21 cellular contexts compared by ENCODE assay signal in the genomic region with DNA sequence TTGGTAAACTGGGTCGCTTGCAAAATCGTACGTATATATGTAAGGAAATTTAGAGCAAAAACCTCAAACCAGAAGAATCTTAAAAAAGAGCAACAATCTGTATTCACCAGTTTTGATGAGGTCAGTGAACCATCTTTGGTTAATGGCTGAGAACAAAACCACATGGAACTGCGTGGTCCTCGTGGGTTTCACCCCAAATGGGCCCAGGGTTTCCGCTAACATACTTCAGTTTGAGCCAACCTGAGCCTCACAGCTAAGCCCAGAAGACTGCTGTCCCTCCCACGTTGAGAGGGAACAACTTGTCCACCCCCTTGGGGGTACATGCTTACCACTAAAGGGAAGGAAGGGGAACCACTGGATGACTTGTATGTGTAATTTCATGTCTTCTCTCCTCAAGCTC.
DNase-seq lines count a peak whose midpoint lies in the region; TF ChIP-seq lines count a peak whose summit lies in the region.
"Had no signal": no experiment of that assay in that cellular context is flagged by ENCODE, and none has a peak within 500 bp of the region (broad histone marks: within the 10 kb centered on the region; RNA-seq: fewer than 3 reads in every experiment).

No MANE protein-coding gene starts in this region.

- no peaks in the 10 kb centered on the region for H3K36me3 ChIP-seq in BLaER1 treated with 17β-estradiol and CSF1 and Interleukin-3, amounts not matched to agents 10 nM and 100 nM
- no peaks in the 10 kb centered on the region for H3K36me3 ChIP-seq in neural cell (ENCODE audit: insufficient read depth, low read length)
- H3K36me3 ChIP-seq: BE2C had no signal

- H3K27ac ChIP-seq in BLaER1 treated with 17β-estradiol and CSF1 and Interleukin-3, amounts not matched to agents 10 nM and 100 nM: no peak overlapping the region
- peak overlapping the region; percentile 86 for H3K27ac ChIP-seq in neural cell (ENCODE audit: low read length)

- DNase-seq in NCI-H526 treated with DMSO at 0.1 percent for 48 hours (lab: John Stamatoyannopoulos, UW) (no peak), NCI-H2081 treated with DMSO at 0.1 percent for 48 hours (lab: John Stamatoyannopoulos, UW) (no peak), NCI-H226 (no peak)
- DNase-seq: 8988T; ACHN; BE2C; C1 segment of cervical spinal cord; CD4-positive, alpha-beta memory T cell; CD4-positive, CD25-positive, alpha-beta regulatory T cell; CD8-positive, alpha-beta memory T cell; COR-L47; DMS 273 treated with DMSO at 0.1 percent for 48 hours; DMS153; DMS53; DMS79; DND-41; EL; GDM1 had no signal

- peaks cover 0 to 28% (median 21%) of the 10 kb centered on the region in 10 experiments; a peak in 18 of 20 replicates for H3K4me1 ChIP-seq in BLaER1 treated with 17β-estradiol and CSF1 and Interleukin-3, amounts not matched to agents 10 nM and 100 nM
- H3K4me1 ChIP-seq: BE2C had no signal

- no peak overlapping the region for H3K4me3 ChIP-seq in BLaER1 treated with 17β-estradiol and CSF1 and Interleukin-3, amounts not matched to agents 10 nM and 100 nM
- H3K4me3 ChIP-seq in neural cell (ENCODE audit: low read length): no peak overlapping the region
- H3K4me3 ChIP-seq: GM12878 had no signal

- H3K4me2 ChIP-seq in BLaER1 treated with 17β-estradiol and CSF1 and Interleukin-3, amounts not matched to agents 10 nM and 100 nM: peak overlapping the region; percentile 15 to 79 (median 56); a peak in 20 of 22 replicates
- no peak overlapping the region for H3K4me2 ChIP-seq in neural cell (ENCODE audit: low read length)

- no peak for TF ChIP-seq RAD21 in neural cell (conservative IDR thresholded peaks at IDR 0.05)

- H3K9ac ChIP-seq in BLaER1 treated with 17β-estradiol and CSF1 and Interleukin-3, amounts not matched to agents 10 nM and 100 nM: no peak overlapping the region
- H3K9ac ChIP-seq in neural cell (ENCODE audit: low read length): no peak overlapping the region

- no peak for TF ChIP-seq CTCF in neural cell (IDR thresholded peaks at IDR 0.05; ENCODE audit: poor library complexity, severe bottlenecking)

- no peaks in the 10 kb centered on the region for H4K20me1 ChIP-seq in BLaER1 treated with 17β-estradiol and CSF1 and Interleukin-3, amounts not matched to agents 10 nM and 100 nM
- H4K20me1 ChIP-seq in neural cell (ENCODE audit: insufficient read depth): no peaks in the 10 kb centered on the region

- no peaks in the 10 kb centered on the region for H3K9me2 ChIP-seq in neural cell (ENCODE audit: insufficient read depth, low read length)

- H3K79me2 ChIP-seq in neural cell (replicated peaks; ENCODE audit: insufficient read depth, low read length): no peaks in the 10 kb centered on the region

- no peaks in the 10 kb centered on the region for H3K9me3 ChIP-seq in BLaER1 treated with 17β-estradiol and CSF1 and Interleukin-3, amounts not matched to agents 10 nM and 100 nM (replicated peaks in 1 of 11)
- H3K9me3 ChIP-seq in neural cell (ENCODE audit: low read length): no peaks in the 10 kb centered on the region
- H3K9me3 ChIP-seq: BE2C had no signal

- no peak for TF ChIP-seq EP300 in neural cell (conservative IDR thresholded peaks at IDR 0.05; ENCODE audit: poor library complexity, severe bottlenecking)

- H3F3A ChIP-seq in neural cell (ENCODE audit: insufficient read depth, low read length, poor library complexity, severe bottlenecking): peaks cover 2% of the 10 kb centered on the region

- H3K27me3 ChIP-seq in BLaER1 treated with 17β-estradiol and CSF1 and Interleukin-3, amounts not matched to agents 10 nM and 100 nM: peaks cover 0 to 12% (median 0%) of the 10 kb centered on the region in 11 experiments; a peak in 2 of 22 replicates
- no peaks in the 10 kb centered on the region for H3K27me3 ChIP-seq in neural cell (ENCODE audit: insufficient read depth, low read depth, low read length)
- H3K27me3 ChIP-seq: BE2C had no signal

- H2AFZ ChIP-seq in neural cell (ENCODE audit: low read depth, low read length): no peak overlapping the region

TF ChIP-seq in neural cell, 6 proteins besides CTCF, POLR2A, EP300 and RAD21:
- TF ChIP-seq TAF1 (IDR thresholded peaks at IDR 0.05; ENCODE audit: low read depth): no peak
- TF ChIP-seq POLR2AphosphoS5 (IDR thresholded peaks at IDR 0.05): no peak
- TF ChIP-seq SMC3 (conservative IDR thresholded peaks at IDR 0.05; ENCODE audit: poor library complexity): no peak
- TF ChIP-seq MXI1 (conservative IDR thresholded peaks at IDR 0.05; ENCODE audit: poor library complexity, severe bottlenecking): no peak
- TF ChIP-seq, protein P1, sequence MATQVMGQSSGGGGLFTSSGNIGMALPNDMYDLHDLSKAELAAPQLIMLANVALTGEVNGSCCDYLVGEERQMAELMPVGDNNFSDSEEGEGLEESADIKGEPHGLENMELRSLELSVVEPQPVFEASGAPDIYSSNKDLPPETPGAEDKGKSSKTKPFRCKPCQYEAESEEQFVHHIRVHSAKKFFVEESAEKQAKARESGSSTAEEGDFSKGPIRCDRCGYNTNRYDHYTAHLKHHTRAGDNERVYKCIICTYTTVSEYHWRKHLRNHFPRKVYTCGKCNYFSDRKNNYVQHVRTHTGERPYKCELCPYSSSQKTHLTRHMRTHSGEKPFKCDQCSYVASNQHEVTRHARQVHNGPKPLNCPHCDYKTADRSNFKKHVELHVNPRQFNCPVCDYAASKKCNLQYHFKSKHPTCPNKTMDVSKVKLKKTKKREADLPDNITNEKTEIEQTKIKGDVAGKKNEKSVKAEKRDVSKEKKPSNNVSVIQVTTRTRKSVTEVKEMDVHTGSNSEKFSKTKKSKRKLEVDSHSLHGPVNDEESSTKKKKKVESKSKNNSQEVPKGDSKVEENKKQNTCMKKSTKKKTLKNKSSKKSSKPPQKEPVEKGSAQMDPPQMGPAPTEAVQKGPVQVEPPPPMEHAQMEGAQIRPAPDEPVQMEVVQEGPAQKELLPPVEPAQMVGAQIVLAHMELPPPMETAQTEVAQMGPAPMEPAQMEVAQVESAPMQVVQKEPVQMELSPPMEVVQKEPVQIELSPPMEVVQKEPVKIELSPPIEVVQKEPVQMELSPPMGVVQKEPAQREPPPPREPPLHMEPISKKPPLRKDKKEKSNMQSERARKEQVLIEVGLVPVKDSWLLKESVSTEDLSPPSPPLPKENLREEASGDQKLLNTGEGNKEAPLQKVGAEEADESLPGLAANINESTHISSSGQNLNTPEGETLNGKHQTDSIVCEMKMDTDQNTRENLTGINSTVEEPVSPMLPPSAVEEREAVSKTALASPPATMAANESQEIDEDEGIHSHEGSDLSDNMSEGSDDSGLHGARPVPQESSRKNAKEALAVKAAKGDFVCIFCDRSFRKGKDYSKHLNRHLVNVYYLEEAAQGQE (IDR thresholded peaks at IDR 0.05; ENCODE audit: borderline replicate concordance): no peak
- no peak for TF ChIP-seq EZH2 (IDR thresholded peaks at IDR 0.05; ENCODE audit: borderline replicate concordance, insufficient read depth, low read length, poor library complexity, severe bottlenecking)
